17 cellular contexts compared by ENCODE assay signal in the genomic region with DNA sequence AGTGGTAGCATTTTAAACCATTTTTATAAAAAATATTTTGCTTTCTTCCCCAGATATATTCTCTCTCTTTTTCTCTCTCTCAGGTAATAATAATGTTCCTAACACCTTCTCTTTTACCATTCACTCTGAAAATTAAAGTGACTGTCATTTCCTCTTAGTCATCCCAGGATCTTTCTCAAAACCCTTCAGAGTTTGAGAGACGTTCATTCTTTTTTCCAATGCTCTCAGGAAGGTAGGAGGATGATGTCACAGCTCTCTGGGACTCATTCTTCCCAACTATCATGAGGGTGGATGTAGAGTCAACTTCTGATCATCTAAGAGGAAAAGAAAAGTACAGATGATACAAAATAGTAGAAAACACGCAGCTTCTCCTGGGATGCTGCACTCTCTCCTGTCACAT.
A peak's percentile ranks its signal among the peaks of the same experiment; 100 is the strongest.
DNase-seq lines count a peak whose midpoint lies in the region; ATAC-seq and TF ChIP-seq lines count a peak whose summit lies in the region.
"Had no signal": no experiment of that assay in that cellular context is flagged by ENCODE, and none has a peak within 500 bp of the region (broad histone marks: within the 10 kb centered on the region; RNA-seq: fewer than 3 reads in every experiment).

No MANE protein-coding gene starts in this region.

- TF ChIP-seq CTCF in lower leg skin (IDR thresholded peaks at IDR 0.05) = no peak

- H3K27me3 Mint-ChIP-seq in T-helper 17 cell = no peaks in the 10 kb centered on the region

- H3K4me1 Mint-ChIP-seq in T-helper 17 cell = peaks cover 8% of the 10 kb centered on the region

- H4K20me1 ChIP-seq in BLaER1 = peaks cover 100% of the 10 kb centered on the region

- WGBS in lower leg skin, 2 donors = 74 to 80% methylated on average over 2 of the region's 2 CpGs

- no peak overlapping the region for H3K27ac ChIP-seq in BLaER1
- H3K27ac ChIP-seq: coronary artery, esophagus muscularis mucosa, hepatocyte, pancreas had no signal

- peaks cover 97% of the 10 kb centered on the region for H3K36me3 ChIP-seq in BLaER1
- H3K36me3 ChIP-seq: BE2C, esophagus muscularis mucosa, pancreas had no signal

- TF ChIP-seq POLR2A in lower leg skin (IDR thresholded peaks at IDR 0.05) = no peak

- no peak overlapping the region for H3K4me3 Mint-ChIP-seq in T-helper 17 cell
- H3K4me3 Mint-ChIP-seq: H9 had no signal

- peaks cover 91% of the 10 kb centered on the region for H3K4me1 ChIP-seq in BLaER1
- H3K4me1 ChIP-seq: BE2C, pancreas had no signal

- no peaks in the 10 kb centered on the region for H3K27me3 ChIP-seq in BLaER1
- H3K27me3 ChIP-seq: pancreas had no signal

- H3K4me2 ChIP-seq in BLaER1 = peak overlapping the region; percentile 39; the same call in 1 of the 2 replicates
- H3K4me2 ChIP-seq: hepatocyte had no signal

- H3K9ac ChIP-seq in BLaER1 = no peak overlapping the region

- H3K9me3 ChIP-seq in BLaER1 = no peaks in the 10 kb centered on the region
- no peaks in the 10 kb centered on the region for H3K9me3 ChIP-seq in T-helper 17 cell (ENCODE audit: control insufficient read depth, low read length, poor library complexity, severe bottlenecking)
- H3K9me3 ChIP-seq: BE2C, esophagus muscularis mucosa, pancreas had no signal

- intact Hi-C loops in lower leg skin (cut with DNase I; ENCODE audit: low total_unique reads) = no loop called here

- no peak overlapping the region for H3K4me3 ChIP-seq in BLaER1
- no peak overlapping the region for H3K4me3 ChIP-seq in lower leg skin (ENCODE audit: low read depth, poor library complexity, severe bottlenecking)
- H3K4me3 ChIP-seq: coronary artery, esophagus muscularis mucosa, hepatocyte, pancreas had no signal

- peaks cover 3% of the 10 kb centered on the region for H3K36me3 Mint-ChIP-seq in T-helper 17 cell (ENCODE audit: low read depth)

- DNase-seq in Daoy (ENCODE audit: low read depth) (peak; percentile 23), T-helper 17 cell (no peak), glomerular visceral epithelial cell (ENCODE audit: extremely low spot score) (peak; percentile 17), lower leg skin (ENCODE audit: low spot score in 2 of 2) (no peak)
- DNase-seq: aorta; BE2C; H9; NCI-H146; pancreas; stimulated activated CD4-positive, alpha-beta T cell treated with anti-CD3 and anti-CD28 coated beads, Interleukin-12 subunit alpha, Interleukin-12 subunit beta, amount 100 ng/mL, for 4 hours had no signal

- peak overlapping the region; percentile 29 for H3K27ac Mint-ChIP-seq in T-helper 17 cell
- H3K27ac Mint-ChIP-seq: H9 had no signal

- ATAC-seq in T-helper 17 cell = no peak
- ATAC-seq in GM21528 (IDR thresholded peaks at IDR 0.05; ENCODE audit: low FRiP score, unreplicated experiment) = no peak
- ATAC-seq in HG02938 (IDR thresholded peaks at IDR 0.05; ENCODE audit: unreplicated experiment) = no peak
- ATAC-seq in HG03039 (IDR thresholded peaks at IDR 0.05; ENCODE audit: unreplicated experiment) = no peak
- ATAC-seq: pancreas had no signal

Comparison
In these comparisons a context has a peak if more than half of its experiments do, and no peak if none do; other contexts are left out.
1. DNase-seq: peak in Daoy (single experiment) and glomerular visceral epithelial cell (single experiment); none in T-helper 17 cell (0 of 3) and lower leg skin (0 of 2).